In the genomic region with DNA sequence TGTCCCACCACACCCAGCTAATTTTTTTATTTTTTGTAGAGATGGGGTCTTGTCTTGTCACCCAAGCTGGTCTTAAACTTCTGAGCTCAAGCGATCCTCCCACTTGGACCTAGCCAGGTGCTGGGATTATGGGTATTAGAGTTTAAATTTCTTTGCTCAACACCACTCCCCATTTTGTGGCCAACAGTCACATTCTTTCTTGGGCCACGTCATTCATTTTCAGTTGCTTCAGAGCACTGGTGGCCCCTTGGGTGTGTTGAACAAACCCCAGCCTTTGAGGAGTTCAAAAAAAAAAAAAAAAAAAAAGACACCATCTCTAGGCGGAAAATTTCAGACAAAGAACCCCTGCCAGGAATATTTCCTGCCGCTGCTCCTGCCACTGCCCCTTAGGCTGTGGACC, we compare ENCODE assay signal across 5 cellular contexts. TPM values are rescaled to one million over a fixed set of nuclear protein-coding genes. Genes with fewer than 3 reads are reported as not detected.
"Had no signal": no experiment of that assay in that cellular context is flagged by ENCODE, and none has a peak within 500 bp of the region (broad histone marks: within the 10 kb centered on the region; RNA-seq: fewer than 3 reads in every experiment).

No MANE protein-coding gene starts in this region.

RNA-seq across cellular contexts. Expression of gene SSC4D, which starts 47.5 kb away (rescaled TPM):
- total RNA-seq: mononuclear cell had no signal

RNA-seq across cellular contexts. Expression of gene UPK3B, which starts 53.3 kb away (rescaled TPM):
- total RNA-seq: epithelial cell of proximal tubule, kidney epithelial cell had no signal
- polyA plus RNA-seq: endothelial cell of umbilical vein; naive thymus-derived CD4-positive, alpha-beta T cell had no signal
